Comparison of ENCODE assay signal across 14 cellular contexts in genomic region chr17:1746975-1747543, GRCh38. TPM values are rescaled to one million over a fixed set of nuclear protein-coding genes. Genes with fewer than 3 reads are reported as not detected.
DNase-seq lines count a peak whose midpoint lies in the region; ATAC-seq, FAIRE-seq and TF ChIP-seq lines count a peak whose summit lies in the region.
"Had no signal": no experiment of that assay in that cellular context is flagged by ENCODE, and none has a peak within 500 bp of the region (broad histone marks: within the 10 kb centered on the region; RNA-seq: fewer than 3 reads in every experiment).

No MANE protein-coding gene starts in this region.

- DNase-seq in NCI-H774 (lab: John Stamatoyannopoulos, UW) (peak; percentile 34), colonic mucosa (peak; percentile 50), keratinocyte (ENCODE audit: low read depth, low spot score) (peak; percentile 75), NCI-H226 (no peak), SHP77 (lab: John Stamatoyannopoulos, UW) (no peak), DMS114 treated with DMSO at 0.1 percent for 48 hours (lab: John Stamatoyannopoulos, UW; ENCODE audit: unreplicated experiment) (no peak)
- DNase-seq: activated CD4-positive, alpha-beta T cell treated with anti-CD3 and anti-CD28 coated beads, Interleukin-2, amount 10 ng/mL, durations not matched to agents 7 days and 5 days; CD4-positive, alpha-beta memory T cell; central memory CD4-positive, alpha-beta T cell; GOT3; IMR-90; NCI-H1105 treated with DMSO at 0.1 percent for 48 hours had no signal

- peak; percentile 90 for FAIRE-seq in keratinocyte (lab: Jason Lieb, UNC)

- no peak overlapping the region for H3K4me3 ChIP-seq in colonic mucosa
- H3K4me3 ChIP-seq in keratinocyte (ENCODE audit: control insufficient read depth in 2 of 3, extremely low read depth in 1 of 3, insufficient read depth in 2 of 3, low read depth in 1 of 3, low read length in 3 of 3), result peak overlapping the region; percentile 15 to 59 (median 38)
- H3K4me3 ChIP-seq in skeletal muscle tissue (ENCODE audit: low read length in 3 of 3), result peak overlapping the region in 1 of 3 donors; percentile 6

- H3K9me3 ChIP-seq in colonic mucosa (no peaks in the 10 kb centered on the region), keratinocyte (ENCODE audit: control insufficient read depth, low read depth, low read length) (no peaks in the 10 kb centered on the region), skeletal muscle tissue (ENCODE audit: control insufficient read depth in 3 of 3, low read length in 3 of 3) (no peaks in the 10 kb centered on the region)

- H2AFZ ChIP-seq in keratinocyte (ENCODE audit: control insufficient read depth, low read length), result peak overlapping the region; percentile 86

- peaks cover 4% of the 10 kb centered on the region for H3K4me1 ChIP-seq in colonic mucosa
- H3K4me1 ChIP-seq in keratinocyte (ENCODE audit: control insufficient read depth, extremely low read depth, insufficient read depth, low read length), result peaks cover 11% of the 10 kb centered on the region
- peaks cover 3 to 7% (median 3%) of the 10 kb centered on the region in 3 donors for H3K4me1 ChIP-seq in skeletal muscle tissue (ENCODE audit: control insufficient read depth in 3 of 3, insufficient read depth in 3 of 3, low read length in 3 of 3)

- ATAC-seq in GM18858 (IDR thresholded peaks at IDR 0.05; ENCODE audit: unreplicated experiment), result no peak

- no peaks in the 10 kb centered on the region for H3K9me1 ChIP-seq in keratinocyte (ENCODE audit: control insufficient read depth, extremely low read depth, insufficient read depth, low read length)

- no peaks in the 10 kb centered on the region for H3K36me3 ChIP-seq in colonic mucosa
- H3K36me3 ChIP-seq in keratinocyte (ENCODE audit: control insufficient read depth in 2 of 2, extremely low read depth in 1 of 2, insufficient read depth in 2 of 2, low read length in 2 of 2), result no peaks in the 10 kb centered on the region
- no peaks in the 10 kb centered on the region for H3K36me3 ChIP-seq in skeletal muscle tissue (ENCODE audit: control insufficient read depth in 3 of 3, insufficient read depth in 3 of 3, low read length in 3 of 3)

- H3K27me3 ChIP-seq in colonic mucosa (no peaks in the 10 kb centered on the region), keratinocyte (ENCODE audit: control insufficient read depth, extremely low read depth, insufficient read depth, low read length) (no peaks in the 10 kb centered on the region), skeletal muscle tissue (ENCODE audit: control insufficient read depth in 3 of 3, insufficient read depth in 3 of 3, low read length in 3 of 3) (no peaks in the 10 kb centered on the region)

- no peaks in the 10 kb centered on the region for H3K79me2 ChIP-seq in keratinocyte (ENCODE audit: control insufficient read depth, insufficient read depth, low read length)

- H3K27ac ChIP-seq in colonic mucosa (no peak overlapping the region), keratinocyte (ENCODE audit: control insufficient read depth, insufficient read depth, low read length) (peak overlapping the region; percentile 60), skeletal muscle tissue (ENCODE audit: low read depth, low read length) (peak overlapping the region; percentile 47)

- intact Hi-C loops in colonic mucosa (cut with DNase I), result no loop called here

- H3K9ac ChIP-seq in colonic mucosa (ENCODE audit: low read depth in 2 of 2, low read length in 2 of 2) (peak overlapping the region in 1 of 2 donors; percentile 19), keratinocyte (ENCODE audit: control insufficient read depth, extremely low read depth, insufficient read depth, low read length) (peak overlapping the region; percentile 62), skeletal muscle tissue (ENCODE audit: low read depth in 1 of 3, low read length in 3 of 3) (no peak overlapping the region)

- TF ChIP-seq CTCF in colonic mucosa (IDR thresholded peaks at IDR 0.05), result no peak
- TF ChIP-seq CTCF in keratinocyte (optimal IDR thresholded peaks at IDR 0.05 in 1 of 3, IDR thresholded peaks at IDR 0.05 in 1 of 3, conservative IDR thresholded peaks at IDR 0.05 in 1 of 3; ENCODE audit: extremely low read depth in 1 of 3, insufficient read depth in 2 of 3, low read length in 3 of 3), result no peak

- H4K20me1 ChIP-seq in keratinocyte (ENCODE audit: control insufficient read depth, extremely low read depth, insufficient read depth, low read length), result no peaks in the 10 kb centered on the region

- dilution Hi-C loops in keratinocyte (cut with MboI; ENCODE audit: extremely low pct_ligation_motif_present, low sequenced_read_pairs), result no loop called here

- H3K4me2 ChIP-seq in keratinocyte (ENCODE audit: control insufficient read depth, extremely low read depth, insufficient read depth, low read depth, low read length), result peak overlapping the region; percentile 82

RNA-seq across cellular contexts. Expression of gene SERPINF2, which starts 4.4 kb away (rescaled TPM):
- 1 to 10 TPM; 1.0 to 1.7 TPM for total RNA-seq in colonic mucosa
- polyA plus RNA-seq in keratinocyte, result 0.93 to 1.5 TPM (median 0.96 TPM) in 3 replicates
- not detected for polyA plus RNA-seq in keratinocyte (2011; ENCODE audit: low read depth)
- polyA plus RNA-seq in keratinocyte (2011; cell fraction: cytosol; rRNA removed), result 0.50 and 1.1 TPM in 2 replicates
- polyA plus RNA-seq in keratinocyte (2011; cell fraction: nucleus; rRNA removed), result 1.3 and 2.0 TPM in 2 replicates
- polyA plus RNA-seq in keratinocyte (2012; ENCODE audit: low replicate concordance), result 0.66 and 1.7 TPM in 2 replicates
- 0.45 to 1.0 TPM (median 0.46 TPM) in 3 replicates for polyA minus RNA-seq in keratinocyte
- polyA minus RNA-seq in keratinocyte (2011; cell fraction: cytosol; rRNA and poly(A)+ RNA removed), result 2.3 TPM
- 0.95 and 1.0 TPM in 2 replicates for polyA minus RNA-seq in keratinocyte (2011; cell fraction: nucleus; rRNA and poly(A)+ RNA removed)
- not detected for total RNA-seq in skeletal muscle tissue
- total RNA-seq: IMR-90 had no signal
- polyA plus RNA-seq: IMR-90 had no signal

RNA-seq across cellular contexts. Expression of gene SERPINF1, which starts 14.8 kb away (rescaled TPM):
- total RNA-seq in colonic mucosa (10 to 100 TPM; 13.3 to 39.7 TPM), skeletal muscle tissue (328 TPM)
- 17.3 to 29.8 TPM (median 23.2 TPM) in 3 replicates for polyA plus RNA-seq in keratinocyte
- 7.0 TPM for polyA plus RNA-seq in keratinocyte (2011; ENCODE audit: low read depth)
- polyA plus RNA-seq in keratinocyte (2011; cell fraction: cytosol; rRNA removed), result 7.6 and 12.1 TPM in 2 replicates
- 74.3 and 95.0 TPM in 2 replicates for polyA plus RNA-seq in keratinocyte (2011; cell fraction: nucleus; rRNA removed)
- 7.5 and 8.7 TPM in 2 replicates for polyA plus RNA-seq in keratinocyte (2012; ENCODE audit: low replicate concordance)
- 9.5 to 29.1 TPM (median 15.6 TPM) in 3 replicates for polyA minus RNA-seq in keratinocyte
- 11.1 TPM for polyA minus RNA-seq in keratinocyte (2011; cell fraction: cytosol; rRNA and poly(A)+ RNA removed)
- 6.6 and 10.3 TPM in 2 replicates for polyA minus RNA-seq in keratinocyte (2011; cell fraction: nucleus; rRNA and poly(A)+ RNA removed)

RNA-seq across cellular contexts. Expression of gene WDR81, which starts 22.6 kb away (rescaled TPM):
- total RNA-seq in colonic mucosa (10 to 100 TPM in 1 of 2 donors, 1 to 10 TPM in 1; 9.2 to 16.0 TPM), skeletal muscle tissue (10.4 TPM)
- 4.2 to 9.5 TPM (median 7.3 TPM) in 3 replicates for polyA plus RNA-seq in keratinocyte
- polyA plus RNA-seq in keratinocyte (2011; ENCODE audit: low read depth), result 3.9 TPM
- 2.9 and 6.2 TPM in 2 replicates for polyA plus RNA-seq in keratinocyte (2011; cell fraction: cytosol; rRNA removed)
- polyA plus RNA-seq in keratinocyte (2011; cell fraction: nucleus; rRNA removed), result 21.5 and 27.0 TPM in 2 replicates
- polyA plus RNA-seq in keratinocyte (2012; ENCODE audit: low replicate concordance), result 8.9 and 15.4 TPM in 2 replicates
- polyA minus RNA-seq in keratinocyte, result 7.7 to 21.7 TPM (median 11.9 TPM) in 3 replicates
- polyA minus RNA-seq in keratinocyte (2011; cell fraction: cytosol; rRNA and poly(A)+ RNA removed), result 19.6 TPM
- polyA minus RNA-seq in keratinocyte (2011; cell fraction: nucleus; rRNA and poly(A)+ RNA removed), result 30.9 and 37.2 TPM in 2 replicates

RNA-seq across cellular contexts. Expression of gene TLCD2, which starts 36.9 kb away (rescaled TPM):
- total RNA-seq in colonic mucosa, result 10 to 100 TPM; 30.2 to 32.6 TPM
- polyA plus RNA-seq in keratinocyte, result 0.75 to 1.1 TPM (median 0.76 TPM) in 3 replicates
- 10.0 TPM for polyA plus RNA-seq in keratinocyte (2011; ENCODE audit: low read depth)
- 1.00 and 1.1 TPM in 2 replicates for polyA plus RNA-seq in keratinocyte (2011; cell fraction: cytosol; rRNA removed)
- 2.1 and 2.6 TPM in 2 replicates for polyA plus RNA-seq in keratinocyte (2011; cell fraction: nucleus; rRNA removed)
- 1.3 and 3.5 TPM in 2 replicates for polyA plus RNA-seq in keratinocyte (2012; ENCODE audit: low replicate concordance)
- polyA minus RNA-seq in keratinocyte, result 0.48 to 2.2 TPM (median 0.95 TPM) in 3 replicates
- polyA minus RNA-seq in keratinocyte (2011; cell fraction: cytosol; rRNA and poly(A)+ RNA removed), result 1.3 TPM
- 0.84 and 2.0 TPM in 2 replicates for polyA minus RNA-seq in keratinocyte (2011; cell fraction: nucleus; rRNA and poly(A)+ RNA removed)
- total RNA-seq in skeletal muscle tissue, result 2.1 TPM

Comparison
In these comparisons a context has a peak if more than half of its experiments do, and no peak if none do; other contexts are left out.
1. DNase-seq: peak in NCI-H774 (single experiment), colonic mucosa (single experiment) and keratinocyte (single experiment); none in NCI-H226 (single experiment), SHP77 (0 of 2) and DMS114 treated with DMSO at 0.1 percent for 48 hours (single experiment).